Comparison of ENCODE assay signal across 12 cellular contexts in the genomic region with DNA sequence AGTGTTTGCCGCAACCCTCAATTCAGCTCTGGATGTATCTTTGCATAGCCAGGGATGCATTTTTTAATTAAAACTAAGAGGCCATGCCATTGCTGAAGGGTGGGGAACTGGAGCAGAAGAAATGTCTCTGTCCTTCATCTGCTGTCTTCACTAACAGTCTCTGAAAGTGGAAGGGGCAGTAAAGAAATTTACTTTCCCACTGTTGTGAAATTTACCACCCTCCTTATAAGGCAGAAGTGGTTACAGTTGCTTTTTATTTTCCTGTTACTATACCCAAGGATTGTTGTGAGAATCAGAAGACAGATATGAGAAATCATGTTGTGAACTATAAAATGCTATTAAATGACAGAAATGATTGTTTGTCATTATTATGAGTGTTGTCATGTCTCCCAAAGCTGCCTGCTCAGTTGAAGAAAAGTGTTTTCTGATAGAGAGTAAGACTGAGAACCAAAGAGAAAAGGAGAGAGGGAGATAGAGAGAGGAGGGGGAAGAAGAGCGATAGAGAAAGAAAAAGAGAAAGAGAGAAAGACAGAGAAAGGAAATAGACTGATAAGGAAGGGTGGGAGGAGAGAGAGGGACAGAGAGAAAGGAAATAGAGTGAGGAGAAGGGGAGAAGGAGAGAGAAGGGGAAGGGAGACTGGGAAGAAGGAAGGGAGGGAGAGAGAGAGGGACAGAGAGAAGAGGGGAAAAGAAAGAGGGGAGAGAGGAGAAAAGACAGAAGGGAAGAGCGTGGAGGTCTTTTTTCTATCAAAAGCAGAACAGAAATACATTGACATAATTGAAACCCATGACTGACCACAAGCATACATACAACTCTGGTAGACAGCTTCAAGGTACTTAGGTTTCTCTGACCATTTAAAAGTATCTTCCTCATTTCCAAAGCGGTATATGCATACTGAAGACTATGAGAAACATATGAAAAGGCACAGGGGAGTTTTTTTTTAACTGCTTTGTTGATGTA. TPM values are rescaled to one million over a fixed set of nuclear protein-coding genes. Genes with fewer than 3 reads are reported as not detected.
A peak's percentile ranks its signal among the peaks of the same experiment; 100 is the strongest.
DNase-seq lines count a peak whose midpoint lies in the region; ATAC-seq and TF ChIP-seq lines count a peak whose summit lies in the region.
"Had no signal": no experiment of that assay in that cellular context is flagged by ENCODE, and none has a peak within 500 bp of the region (broad histone marks: within the 10 kb centered on the region; RNA-seq: fewer than 3 reads in every experiment).

No MANE protein-coding gene starts in this region.

- intact Hi-C loops in spleen (cut with DNase I; ENCODE audit: low total_unique reads), result no loop called here
- intact Hi-C loops in testis (cut with DNase I; ENCODE audit: low total_unique reads), result no loop called here

- peaks cover 4% of the 10 kb centered on the region for H3K9me3 Mint-ChIP-seq in T-helper 1 cell treated with Interleukin-12 subunit alpha and Interleukin-12 subunit beta and Interleukin-4 antibody, amounts not matched to agents 30 μg/mL and 1 μg/mL, for 36 hours
- H3K9me3 Mint-ChIP-seq in nephron progenitor cell, result no peaks in the 10 kb centered on the region

- TF ChIP-seq CTCF in nephron progenitor cell (IDR thresholded peaks at IDR 0.05) (no peak), spleen (IDR thresholded peaks at IDR 0.05 in 8 of 11, conservative IDR thresholded peaks at IDR 0.05 in 3 of 11) (no peak), testis (IDR thresholded peaks at IDR 0.05) (no peak)

- H3K4me1 ChIP-seq in spleen (peaks cover 0 to 15% (median 3%) of the 10 kb centered on the region in 6 donors), testis (no peaks in the 10 kb centered on the region)
- H3K4me1 ChIP-seq: ascending aorta, tibial nerve had no signal

- H3K27ac Mint-ChIP-seq in T-helper 1 cell treated with Interleukin-12 subunit alpha and Interleukin-12 subunit beta and Interleukin-4 antibody, amounts not matched to agents 30 μg/mL and 1 μg/mL, for 36 hours, result peak overlapping the region; percentile 0
- H3K27ac Mint-ChIP-seq in nephron progenitor cell, result peak overlapping the region; percentile 6

- H3K36me3 Mint-ChIP-seq in T-helper 1 cell treated with Interleukin-12 subunit alpha and Interleukin-12 subunit beta and Interleukin-4 antibody, amounts not matched to agents 30 μg/mL and 1 μg/mL, for 36 hours (ENCODE audit: low read depth), result peaks cover 19% of the 10 kb centered on the region
- no peaks in the 10 kb centered on the region for H3K36me3 Mint-ChIP-seq in nephron progenitor cell (ENCODE audit: low read depth)

- H3K9me3 ChIP-seq in spleen, result no peaks in the 10 kb centered on the region
- no peaks in the 10 kb centered on the region for H3K9me3 ChIP-seq in testis
- H3K9me3 ChIP-seq: ascending aorta, tibial nerve had no signal

- no peak overlapping the region for H3K4me3 Mint-ChIP-seq in T-helper 1 cell treated with Interleukin-12 subunit alpha and Interleukin-12 subunit beta and Interleukin-4 antibody, amounts not matched to agents 30 μg/mL and 1 μg/mL, for 36 hours
- no peak overlapping the region for H3K4me3 Mint-ChIP-seq in nephron progenitor cell

- H3K4me1 Mint-ChIP-seq in T-helper 1 cell treated with Interleukin-12 subunit alpha and Interleukin-12 subunit beta and Interleukin-4 antibody, amounts not matched to agents 30 μg/mL and 1 μg/mL, for 36 hours (ENCODE audit: low read depth), result peaks cover 11% of the 10 kb centered on the region
- peaks cover 5% of the 10 kb centered on the region for H3K4me1 Mint-ChIP-seq in nephron progenitor cell

- H3K27me3 Mint-ChIP-seq in T-helper 1 cell treated with Interleukin-12 subunit alpha and Interleukin-12 subunit beta and Interleukin-4 antibody, amounts not matched to agents 30 μg/mL and 1 μg/mL, for 36 hours (ENCODE audit: low read depth), result no peaks in the 10 kb centered on the region
- H3K27me3 Mint-ChIP-seq in nephron progenitor cell (ENCODE audit: low read depth, poor library complexity), result no peaks in the 10 kb centered on the region

- DNase-seq in T-helper 1 cell, result no peak
- DNase-seq in nephron progenitor cell, result no peak
- DNase-seq in spleen, result no peak
- no peak for DNase-seq in midbrain (lab: John Stamatoyannopoulos, UW)
- DNase-seq in testis, result no peak
- DNase-seq: 8988T, NCI-H1436 had no signal

- 53 to 69% (median 56%) methylated on average over 4 of the region's 4 CpGs for WGBS in spleen, 5 donors
- WGBS in testis, 2 donors, result 77 to 80% methylated on average over 4 of the region's 4 CpGs

- TF ChIP-seq POLR2A in spleen (IDR thresholded peaks at IDR 0.05), result no peak
- TF ChIP-seq POLR2A in testis (IDR thresholded peaks at IDR 0.05), result no peak

- peak; percentile 84 for ATAC-seq in HG02571 (IDR thresholded peaks at IDR 0.05; ENCODE audit: unreplicated experiment)
- ATAC-seq in HG03520 (IDR thresholded peaks at IDR 0.05; ENCODE audit: unreplicated experiment), result peak; percentile 94

- no peaks in the 10 kb centered on the region for H3K27me3 ChIP-seq in spleen (replicated peaks in 1 of 7)
- no peaks in the 10 kb centered on the region for H3K27me3 ChIP-seq in testis
- H3K27me3 ChIP-seq: ascending aorta, tibial nerve had no signal

- H3K36me3 ChIP-seq in spleen (peaks cover 0 to 19% (median 0%) of the 10 kb centered on the region in 6 donors), testis (ENCODE audit: low read depth, missing control alignments) (no peaks in the 10 kb centered on the region)

- H3K27ac ChIP-seq in spleen, result no peak overlapping the region
- no peak overlapping the region for H3K27ac ChIP-seq in testis
- H3K27ac ChIP-seq: ascending aorta, tibial nerve had no signal

- H3K4me3 ChIP-seq in spleen (no peak overlapping the region), testis (no peak overlapping the region)
- H3K4me3 ChIP-seq: ascending aorta, tibial nerve had no signal

RNA-seq across cellular contexts. Expression of gene SEC61B, which starts 22.5 kb away (rescaled TPM):
- total RNA-seq in spleen (100 to 1,000 TPM in 1 of 7 donors, 10 to 100 TPM in 6; 70.4 to 147 (median 86.9) TPM), testis (10 to 100 TPM; 78.3 to 91.7 TPM)
- polyA plus RNA-seq in spleen (100 to 1,000 TPM; 175 to 244 (median 244) TPM), testis (ENCODE audit: insufficient read depth, low read depth, low replicate concordance) (145 TPM)

RNA-seq across cellular contexts. Expression of gene ALG2, which starts 22.8 kb away (rescaled TPM):
- total RNA-seq in spleen (10 to 100 TPM; 24.6 to 39.5 (median 27.2) TPM), testis (10 to 100 TPM; 46.7 to 48.0 TPM)
- polyA plus RNA-seq in spleen (10 to 100 TPM; 15.4 to 17.7 (median 16.9) TPM), testis (ENCODE audit: insufficient read depth, low read depth, low replicate concordance) (37.9 TPM)
